Comparison of ENCODE assay signal across 1 cellular context in the genomic region with DNA sequence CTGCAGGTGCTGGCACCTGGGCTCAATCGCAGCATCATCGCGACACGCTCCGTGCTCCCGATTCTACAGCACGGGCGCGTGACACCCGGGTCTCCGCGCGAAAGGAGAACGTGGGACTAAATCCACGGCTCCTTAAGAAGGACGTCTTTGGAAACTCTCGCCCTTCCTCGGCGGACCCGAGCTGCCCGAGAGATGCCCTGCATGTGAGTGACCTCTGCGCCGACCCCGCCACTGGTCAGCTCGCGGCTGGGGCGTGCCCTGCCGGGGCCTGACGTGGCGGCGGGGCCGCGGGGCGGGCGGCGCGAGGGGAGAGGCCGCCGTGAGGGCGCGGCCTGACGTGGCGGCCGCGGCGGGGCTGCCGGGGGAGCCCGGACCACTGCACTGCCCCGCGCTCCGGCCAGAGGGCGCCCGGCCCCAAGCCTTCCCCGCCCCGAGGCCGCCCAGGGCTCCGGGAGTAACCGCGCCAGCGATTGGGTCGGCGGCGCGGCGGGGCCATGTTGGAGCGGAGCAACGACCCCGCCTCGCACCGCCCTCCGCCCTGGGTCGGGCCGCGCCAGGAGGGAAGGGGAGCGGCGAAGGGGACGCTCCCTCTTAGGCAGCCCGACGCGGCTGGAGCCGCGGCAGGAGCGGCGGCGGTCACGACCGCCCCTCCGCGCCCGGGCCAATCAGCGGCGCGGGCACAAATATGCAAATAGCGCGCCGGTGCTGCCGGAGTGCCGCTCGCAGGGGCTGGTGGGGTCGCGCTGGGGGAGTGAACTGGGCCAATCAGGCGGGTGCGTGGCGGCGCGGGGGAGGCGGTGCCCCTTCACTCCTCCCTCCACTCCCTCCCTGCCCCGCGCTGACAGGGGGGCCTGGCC.
A peak's percentile ranks its signal among the peaks of the same experiment; 100 is the strongest.
TF ChIP-seq lines count a peak whose summit lies in the region.

No MANE protein-coding gene starts in this region.

TF ChIP-seq in HepG2, 621 proteins besides CTCF, POLR2A, EP300 and RAD21 (continued from another document and continues in another):
- peak; percentile 59; the same call in 1 of the 2 replicates for TF ChIP-seq ZNF770 (CRISPR knock-in tag; IDR thresholded peaks at IDR 0.05)
- peak; percentile 20; the same call in 1 of the 2 replicates for TF ChIP-seq NR2F2 (IDR thresholded peaks at IDR 0.05; ENCODE audit: borderline replicate concordance, low read depth)
- TF ChIP-seq TAF1 (CRISPR knock-in tag; IDR thresholded peaks at IDR 0.05) = peak; percentile 88
- peak; percentile 9; the same call in 1 of the 2 replicates for TF ChIP-seq FOXA3 (CRISPR knock-in tag; IDR thresholded peaks at IDR 0.05)
- TF ChIP-seq ZNF280B (CRISPR knock-in tag; IDR thresholded peaks at IDR 0.05; ENCODE audit: borderline replicate concordance) = peak; percentile 90
- TF ChIP-seq, protein P1, sequence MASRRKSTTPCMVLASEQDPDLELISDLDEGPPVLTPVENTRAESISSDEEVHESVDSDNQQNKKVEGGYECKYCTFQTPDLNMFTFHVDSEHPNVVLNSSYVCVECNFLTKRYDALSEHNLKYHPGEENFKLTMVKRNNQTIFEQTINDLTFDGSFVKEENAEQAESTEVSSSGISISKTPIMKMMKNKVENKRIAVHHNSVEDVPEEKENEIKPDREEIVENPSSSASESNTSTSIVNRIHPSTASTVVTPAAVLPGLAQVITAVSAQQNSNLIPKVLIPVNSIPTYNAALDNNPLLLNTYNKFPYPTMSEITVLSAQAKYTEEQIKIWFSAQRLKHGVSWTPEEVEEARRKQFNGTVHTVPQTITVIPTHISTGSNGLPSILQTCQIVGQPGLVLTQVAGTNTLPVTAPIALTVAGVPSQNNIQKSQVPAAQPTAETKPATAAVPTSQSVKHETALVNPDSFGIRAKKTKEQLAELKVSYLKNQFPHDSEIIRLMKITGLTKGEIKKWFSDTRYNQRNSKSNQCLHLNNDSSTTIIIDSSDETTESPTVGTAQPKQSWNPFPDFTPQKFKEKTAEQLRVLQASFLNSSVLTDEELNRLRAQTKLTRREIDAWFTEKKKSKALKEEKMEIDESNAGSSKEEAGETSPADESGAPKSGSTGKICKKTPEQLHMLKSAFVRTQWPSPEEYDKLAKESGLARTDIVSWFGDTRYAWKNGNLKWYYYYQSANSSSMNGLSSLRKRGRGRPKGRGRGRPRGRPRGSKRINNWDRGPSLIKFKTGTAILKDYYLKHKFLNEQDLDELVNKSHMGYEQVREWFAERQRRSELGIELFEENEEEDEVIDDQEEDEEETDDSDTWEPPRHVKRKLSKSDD (CRISPR knock-in tag; IDR thresholded peaks at IDR 0.05; ENCODE audit: low read depth) = peak; percentile 10; the same call in 1 of the 2 replicates
- TF ChIP-seq SP4 (CRISPR knock-in tag; IDR thresholded peaks at IDR 0.05) = peak; percentile 92
- TF ChIP-seq, protein P2, sequence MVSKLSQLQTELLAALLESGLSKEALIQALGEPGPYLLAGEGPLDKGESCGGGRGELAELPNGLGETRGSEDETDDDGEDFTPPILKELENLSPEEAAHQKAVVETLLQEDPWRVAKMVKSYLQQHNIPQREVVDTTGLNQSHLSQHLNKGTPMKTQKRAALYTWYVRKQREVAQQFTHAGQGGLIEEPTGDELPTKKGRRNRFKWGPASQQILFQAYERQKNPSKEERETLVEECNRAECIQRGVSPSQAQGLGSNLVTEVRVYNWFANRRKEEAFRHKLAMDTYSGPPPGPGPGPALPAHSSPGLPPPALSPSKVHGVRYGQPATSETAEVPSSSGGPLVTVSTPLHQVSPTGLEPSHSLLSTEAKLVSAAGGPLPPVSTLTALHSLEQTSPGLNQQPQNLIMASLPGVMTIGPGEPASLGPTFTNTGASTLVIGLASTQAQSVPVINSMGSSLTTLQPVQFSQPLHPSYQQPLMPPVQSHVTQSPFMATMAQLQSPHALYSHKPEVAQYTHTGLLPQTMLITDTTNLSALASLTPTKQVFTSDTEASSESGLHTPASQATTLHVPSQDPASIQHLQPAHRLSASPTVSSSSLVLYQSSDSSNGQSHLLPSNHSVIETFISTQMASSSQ (IDR thresholded peaks at IDR 0.05; ENCODE audit: low read depth) = no peak
- TF ChIP-seq, protein P2 (CRISPR knock-in tag; IDR thresholded peaks at IDR 0.05; ENCODE audit: borderline replicate concordance) = peak; percentile 55; the same call in 1 of the 2 replicates
- peak; percentile 69 for TF ChIP-seq ZNF746 (CRISPR knock-in tag; IDR thresholded peaks at IDR 0.05)
- TF ChIP-seq ZNF329 (CRISPR knock-in tag; IDR thresholded peaks at IDR 0.05; ENCODE audit: low read depth) = peak; percentile 67
- TF ChIP-seq, protein P3, sequence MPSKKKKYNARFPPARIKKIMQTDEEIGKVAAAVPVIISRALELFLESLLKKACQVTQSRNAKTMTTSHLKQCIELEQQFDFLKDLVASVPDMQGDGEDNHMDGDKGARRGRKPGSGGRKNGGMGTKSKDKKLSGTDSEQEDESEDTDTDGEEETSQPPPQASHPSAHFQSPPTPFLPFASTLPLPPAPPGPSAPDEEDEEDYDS (CRISPR knock-in tag; IDR thresholded peaks at IDR 0.05) = peak; percentile 64
- TF ChIP-seq, protein P4, sequence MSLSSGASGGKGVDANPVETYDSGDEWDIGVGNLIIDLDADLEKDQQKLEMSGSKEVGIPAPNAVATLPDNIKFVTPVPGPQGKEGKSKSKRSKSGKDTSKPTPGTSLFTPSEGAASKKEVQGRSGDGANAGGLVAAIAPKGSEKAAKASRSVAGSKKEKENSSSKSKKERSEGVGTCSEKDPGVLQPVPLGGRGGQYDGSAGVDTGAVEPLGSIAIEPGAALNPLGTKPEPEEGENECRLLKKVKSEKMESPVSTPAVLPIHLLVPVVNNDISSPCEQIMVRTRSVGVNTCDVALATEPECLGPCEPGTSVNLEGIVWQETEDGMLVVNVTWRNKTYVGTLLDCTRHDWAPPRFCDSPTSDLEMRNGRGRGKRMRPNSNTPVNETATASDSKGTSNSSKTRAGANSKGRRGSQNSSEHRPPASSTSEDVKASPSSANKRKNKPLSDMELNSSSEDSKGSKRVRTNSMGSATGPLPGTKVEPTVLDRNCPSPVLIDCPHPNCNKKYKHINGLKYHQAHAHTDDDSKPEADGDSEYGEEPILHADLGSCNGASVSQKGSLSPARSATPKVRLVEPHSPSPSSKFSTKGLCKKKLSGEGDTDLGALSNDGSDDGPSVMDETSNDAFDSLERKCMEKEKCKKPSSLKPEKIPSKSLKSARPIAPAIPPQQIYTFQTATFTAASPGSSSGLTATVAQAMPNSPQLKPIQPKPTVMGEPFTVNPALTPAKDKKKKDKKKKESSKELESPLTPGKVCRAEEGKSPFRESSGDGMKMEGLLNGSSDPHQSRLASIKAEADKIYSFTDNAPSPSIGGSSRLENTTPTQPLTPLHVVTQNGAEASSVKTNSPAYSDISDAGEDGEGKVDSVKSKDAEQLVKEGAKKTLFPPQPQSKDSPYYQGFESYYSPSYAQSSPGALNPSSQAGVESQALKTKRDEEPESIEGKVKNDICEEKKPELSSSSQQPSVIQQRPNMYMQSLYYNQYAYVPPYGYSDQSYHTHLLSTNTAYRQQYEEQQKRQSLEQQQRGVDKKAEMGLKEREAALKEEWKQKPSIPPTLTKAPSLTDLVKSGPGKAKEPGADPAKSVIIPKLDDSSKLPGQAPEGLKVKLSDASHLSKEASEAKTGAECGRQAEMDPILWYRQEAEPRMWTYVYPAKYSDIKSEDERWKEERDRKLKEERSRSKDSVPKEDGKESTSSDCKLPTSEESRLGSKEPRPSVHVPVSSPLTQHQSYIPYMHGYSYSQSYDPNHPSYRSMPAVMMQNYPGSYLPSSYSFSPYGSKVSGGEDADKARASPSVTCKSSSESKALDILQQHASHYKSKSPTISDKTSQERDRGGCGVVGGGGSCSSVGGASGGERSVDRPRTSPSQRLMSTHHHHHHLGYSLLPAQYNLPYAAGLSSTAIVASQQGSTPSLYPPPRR (CRISPR knock-in tag; IDR thresholded peaks at IDR 0.05; ENCODE audit: borderline replicate concordance) = peak; percentile 63
- TF ChIP-seq KDM2A (CRISPR knock-in tag; IDR thresholded peaks at IDR 0.05; ENCODE audit: borderline replicate concordance, low read depth) = peak; percentile 73
- 0 out of 2 replicates have a peak, but pooled peaks have one; percentile 53 for TF ChIP-seq PAX8 (CRISPR knock-in tag; IDR thresholded peaks at IDR 0.05; ENCODE audit: borderline replicate concordance)
- peak; percentile 93 for TF ChIP-seq ZNF501 (CRISPR knock-in tag; IDR thresholded peaks at IDR 0.05)
- peak; percentile 16; the same call in 1 of the 2 replicates for TF ChIP-seq SUZ12 (IDR thresholded peaks at IDR 0.05; ENCODE audit: low read depth, low read length)
- TF ChIP-seq, protein P5, sequence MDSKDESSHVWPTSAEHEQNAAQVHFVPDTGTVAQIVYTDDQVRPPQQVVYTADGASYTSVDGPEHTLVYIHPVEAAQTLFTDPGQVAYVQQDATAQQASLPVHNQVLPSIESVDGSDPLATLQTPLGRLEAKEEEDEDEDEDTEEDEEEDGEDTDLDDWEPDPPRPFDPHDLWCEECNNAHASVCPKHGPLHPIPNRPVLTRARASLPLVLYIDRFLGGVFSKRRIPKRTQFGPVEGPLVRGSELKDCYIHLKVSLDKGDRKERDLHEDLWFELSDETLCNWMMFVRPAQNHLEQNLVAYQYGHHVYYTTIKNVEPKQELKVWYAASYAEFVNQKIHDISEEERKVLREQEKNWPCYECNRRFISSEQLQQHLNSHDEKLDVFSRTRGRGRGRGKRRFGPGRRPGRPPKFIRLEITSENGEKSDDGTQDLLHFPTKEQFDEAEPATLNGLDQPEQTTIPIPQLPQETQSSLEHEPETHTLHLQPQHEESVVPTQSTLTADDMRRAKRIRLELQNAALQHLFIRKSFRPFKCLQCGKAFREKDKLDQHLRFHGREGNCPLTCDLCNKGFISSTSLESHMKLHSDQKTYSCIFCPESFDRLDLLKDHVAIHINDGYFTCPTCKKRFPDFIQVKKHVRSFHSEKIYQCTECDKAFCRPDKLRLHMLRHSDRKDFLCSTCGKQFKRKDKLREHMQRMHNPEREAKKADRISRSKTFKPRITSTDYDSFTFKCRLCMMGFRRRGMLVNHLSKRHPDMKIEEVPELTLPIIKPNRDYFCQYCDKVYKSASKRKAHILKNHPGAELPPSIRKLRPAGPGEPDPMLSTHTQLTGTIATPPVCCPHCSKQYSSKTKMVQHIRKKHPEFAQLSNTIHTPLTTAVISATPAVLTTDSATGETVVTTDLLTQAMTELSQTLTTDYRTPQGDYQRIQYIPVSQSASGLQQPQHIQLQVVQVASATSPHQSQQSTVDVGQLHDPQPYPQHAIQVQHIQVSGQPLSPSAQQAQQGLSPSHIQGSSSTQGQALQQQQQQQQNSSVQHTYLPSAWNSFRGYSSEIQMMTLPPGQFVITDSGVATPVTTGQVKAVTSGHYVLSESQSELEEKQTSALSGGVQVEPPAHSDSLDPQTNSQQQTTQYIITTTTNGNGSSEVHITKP (CRISPR knock-in tag; IDR thresholded peaks at IDR 0.05; ENCODE audit: low read depth) = no peak
- TF ChIP-seq DR1 (CRISPR knock-in tag; IDR thresholded peaks at IDR 0.05) = peak; percentile 23; the same call in 1 of the 2 replicates
- peak; percentile 80 for TF ChIP-seq SP2 (CRISPR knock-in tag; IDR thresholded peaks at IDR 0.05)
- peak; percentile 75 for TF ChIP-seq SAP130 (CRISPR knock-in tag; IDR thresholded peaks at IDR 0.05; ENCODE audit: low read depth)
- TF ChIP-seq HDAC1 (CRISPR knock-in tag; IDR thresholded peaks at IDR 0.05) = peak; percentile 65; the same call in 1 of the 2 replicates
- peak; percentile 92 for TF ChIP-seq POLR2AphosphoS5 (IDR thresholded peaks at IDR 0.05; ENCODE audit: low read depth, low read length)
- peak; percentile 99 for TF ChIP-seq SKI (IDR thresholded peaks at IDR 0.05; ENCODE audit: partially characterized antibody)
- no peak for TF ChIP-seq ZNF20 (CRISPR knock-in tag; IDR thresholded peaks at IDR 0.05)
